ENCODE assay signal across 9 cellular contexts in the genomic region with DNA sequence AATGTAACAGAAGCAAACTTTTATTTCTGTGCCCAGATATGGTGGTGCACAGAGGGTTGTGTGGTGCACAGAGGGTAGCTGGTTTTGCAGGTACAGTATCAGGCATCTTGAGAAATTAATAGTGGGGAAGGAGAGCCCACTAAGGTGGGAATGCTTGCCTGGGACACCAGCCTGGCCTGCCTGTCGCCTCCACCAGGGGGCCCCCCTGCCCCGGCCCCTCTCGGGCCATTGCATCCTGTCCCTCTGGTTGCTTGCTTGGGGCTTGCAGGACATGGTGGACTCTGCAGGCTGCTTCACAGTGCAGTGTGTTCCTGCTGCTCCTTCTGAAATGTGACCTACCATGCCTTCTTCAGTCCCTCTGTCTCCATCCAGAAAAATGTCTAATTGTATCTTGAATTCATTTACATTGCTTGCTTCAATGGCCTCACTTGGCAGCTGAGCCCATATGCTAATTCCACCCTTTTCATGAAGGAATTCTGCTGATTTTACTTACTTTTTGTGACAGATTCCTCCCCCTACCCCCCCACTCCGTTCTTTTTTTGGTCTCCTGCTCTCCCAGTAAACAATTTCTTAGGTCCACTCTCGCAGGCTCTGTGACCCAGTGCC.
DNase-seq lines count a peak whose midpoint lies in the region; ATAC-seq and TF ChIP-seq lines count a peak whose summit lies in the region.
"Had no signal": no experiment of that assay in that cellular context is flagged by ENCODE, and none has a peak within 500 bp of the region (broad histone marks: within the 10 kb centered on the region; RNA-seq: fewer than 3 reads in every experiment).

No MANE protein-coding gene starts in this region.

- DNase-seq in AML-193 (lab: John Stamatoyannopoulos, UW): peak; percentile 13 to 18
- peak; percentile 35 for DNase-seq in GM23248
- DNase-seq in T-helper 9 cell: peak; percentile 10
- peak in 3 of 10 donors; percentile 34 to 52 (median 40) for DNase-seq in dorsolateral prefrontal cortex
- DNase-seq in mesothelial cell of epicardium (ENCODE audit: low spot score in 2 of 2, unreplicated experiment in 2 of 2): peak; percentile 37 to 65
- no peak for DNase-seq in NCI-H226
- no peak for DNase-seq in NCI-H2107 (lab: John Stamatoyannopoulos, UW)

- no peaks in the 10 kb centered on the region for H3F3A ChIP-seq in GM23248 (ENCODE audit: insufficient read depth)

- H3K4me3 ChIP-seq in GM23248 (no peak overlapping the region), dorsolateral prefrontal cortex (no peak overlapping the region)

- peak in 55 of 56 donors; percentile 36 to 81 (median 65) for TF ChIP-seq CTCF in dorsolateral prefrontal cortex (IDR thresholded peaks at IDR 0.05 in 54 of 56, conservative IDR thresholded peaks at IDR 0.05 in 2 of 56; ENCODE audit: low read depth in 1 of 56, partially characterized antibody in 56 of 56)
- TF ChIP-seq CTCF in mesothelial cell of epicardium (IDR thresholded peaks at IDR 0.05; ENCODE audit: unreplicated experiment): peak; percentile 75

- H2AFZ ChIP-seq in GM23248: no peak overlapping the region

- H3K4me3 Mint-ChIP-seq in mesothelial cell of epicardium: no peak overlapping the region
- H3K4me3 Mint-ChIP-seq: stimulated activated naive CD8-positive, alpha-beta T cell treated with anti-CD3 and anti-CD28 coated beads, Interleukin-15, Interleukin-2, amounts not matched to agents 100 ng/mL and 50 ng/mL, for 24 hours had no signal

- WGBS in GM23248 (ENCODE audit: low coverage in 1 of 2, low lambda C conversion rate in 2 of 2, missing lambda C conversion rate in 2 of 2), 2 experiments: 54 to 62% methylated on average over 5 of the region's 5 CpGs

- H3K27ac ChIP-seq in GM23248 (no peak overlapping the region), dorsolateral prefrontal cortex (no peak overlapping the region)

- H3K9me3 Mint-ChIP-seq in mesothelial cell of epicardium: peaks cover 20% of the 10 kb centered on the region

- no peak for ATAC-seq in GM18520 (IDR thresholded peaks at IDR 0.05; ENCODE audit: unreplicated experiment)

- intact Hi-C loops in dorsolateral prefrontal cortex (cut with DNase I): loop anchor here in 1 of 2 donors (2.0 kb wide), 1 partner anchor 96 kb away; no protein-coding TSS in a partner anchor

- H3K9me3 ChIP-seq in GM23248 (ENCODE audit: low read depth): no peaks in the 10 kb centered on the region

- no peaks in the 10 kb centered on the region for H3K9me2 ChIP-seq in GM23248 (ENCODE audit: insufficient read depth)

- H4K20me1 ChIP-seq in GM23248 (ENCODE audit: insufficient read depth): no peaks in the 10 kb centered on the region

- peaks cover 14% of the 10 kb centered on the region for H3K36me3 Mint-ChIP-seq in mesothelial cell of epicardium

- in situ Hi-C loops in GM23248 (cut with MboI): no loop called here

- no peak overlapping the region for H3K4me2 ChIP-seq in GM23248 (ENCODE audit: unreplicated experiment)

- H3K27me3 Mint-ChIP-seq in mesothelial cell of epicardium (ENCODE audit: low read depth): no peaks in the 10 kb centered on the region
- H3K27me3 Mint-ChIP-seq: stimulated activated naive CD8-positive, alpha-beta T cell treated with anti-CD3 and anti-CD28 coated beads, Interleukin-15, Interleukin-2, amounts not matched to agents 100 ng/mL and 50 ng/mL, for 24 hours had no signal

- H3K27ac Mint-ChIP-seq in mesothelial cell of epicardium: no peak overlapping the region
- H3K27ac Mint-ChIP-seq: stimulated activated naive CD8-positive, alpha-beta T cell treated with anti-CD3 and anti-CD28 coated beads, Interleukin-15, Interleukin-2, amounts not matched to agents 100 ng/mL and 50 ng/mL, for 24 hours had no signal

- peaks cover 30% of the 10 kb centered on the region for H3K4me1 Mint-ChIP-seq in mesothelial cell of epicardium

- no peaks in the 10 kb centered on the region for H3K4me1 ChIP-seq in GM23248 (ENCODE audit: insufficient read depth)

- no peaks in the 10 kb centered on the region for H3K79me2 ChIP-seq in GM23248 (ENCODE audit: insufficient read depth)

- no peaks in the 10 kb centered on the region for H3K36me3 ChIP-seq in GM23248 (ENCODE audit: low read depth)

- H3K27me3 ChIP-seq in GM23248 (replicated peaks; ENCODE audit: insufficient read depth): no peaks in the 10 kb centered on the region
- H3K27me3 ChIP-seq in dorsolateral prefrontal cortex: no peaks in the 10 kb centered on the region

- H3K9ac ChIP-seq in GM23248: no peak overlapping the region

Comparison
In these comparisons a context has a peak if more than half of its experiments do, and no peak if none do; other contexts are left out.
1. DNase-seq: peak in AML-193 (2 of 2), GM23248 (single experiment), T-helper 9 cell (single experiment) and mesothelial cell of epicardium (2 of 2); none in NCI-H226 (single experiment) and NCI-H2107 (single experiment).